Comparison of ENCODE assay signal across 9 cellular contexts in genomic region chr4:8547108-8547911, GRCh38. TPM values are rescaled to one million over a fixed set of nuclear protein-coding genes. Genes with fewer than 3 reads are reported as not detected.
DNase-seq lines count a peak whose midpoint lies in the region; ATAC-seq and TF ChIP-seq lines count a peak whose summit lies in the region.
"Had no signal": no experiment of that assay in that cellular context is flagged by ENCODE, and none has a peak within 500 bp of the region (broad histone marks: within the 10 kb centered on the region; RNA-seq: fewer than 3 reads in every experiment).

No MANE protein-coding gene starts in this region.

- no peaks in the 10 kb centered on the region for H3K36me3 ChIP-seq in hepatocyte (replicated peaks; ENCODE audit: insufficient read depth, low read depth)
- no peaks in the 10 kb centered on the region for H3K36me3 ChIP-seq in gastrocnemius medialis

- DNase-seq in GM13976 (ENCODE audit: low spot score) (peak; percentile 76), SK-MEL-5 (ENCODE audit: low read depth, low spot score) (peak; percentile 63), hepatocyte (ENCODE audit: low spot score) (no peak), gastrocnemius medialis (no peak)
- no peak for DNase-seq in activated T-helper 1 cell treated with anti-CD3 and anti-CD28 coated beads, Interleukin-12 subunit alpha, Interleukin-12 subunit beta, Interleukin-2, Interleukin-4 antibody, amounts not matched to agents 30 ng/mL and 10 ng/mL and 1 ng/mL, durations not matched to agents 14 hours and 24 hours and 36 hours (ENCODE audit: low spot score)
- DNase-seq: naive B cell had no signal

- no peak overlapping the region for H3K4me3 Mint-ChIP-seq in activated T-helper 1 cell treated with anti-CD3 and anti-CD28 coated beads, Interleukin-12 subunit alpha, Interleukin-12 subunit beta, Interleukin-2, Interleukin-4 antibody, amounts not matched to agents 30 ng/mL and 10 ng/mL and 1 ng/mL, durations not matched to agents 14 hours and 24 hours and 36 hours
- H3K4me3 Mint-ChIP-seq: naive B cell had no signal

- TF ChIP-seq CTCF in 22Rv1 (IDR thresholded peaks at IDR 0.05) (peak; percentile 43), GM13976 (IDR thresholded peaks at IDR 0.05; ENCODE audit: borderline replicate concordance, control extremely low read depth, extremely low read depth, insufficient read depth, missing control alignments) (peak; percentile 36), hepatocyte (IDR thresholded peaks at IDR 0.05; ENCODE audit: poor library complexity) (peak; percentile 24), gastrocnemius medialis (IDR thresholded peaks at IDR 0.05 in 4 of 5, conservative IDR thresholded peaks at IDR 0.05 in 1 of 5) (no peak)

- H3K9me2 ChIP-seq in hepatocyte (replicated peaks; ENCODE audit: insufficient read depth): no peaks in the 10 kb centered on the region

- H3K27ac ChIP-seq in 22Rv1 (no peak overlapping the region), hepatocyte (no peak overlapping the region), gastrocnemius medialis (no peak overlapping the region)

- H3K27me3 ChIP-seq in hepatocyte: no peaks in the 10 kb centered on the region
- no peaks in the 10 kb centered on the region for H3K27me3 ChIP-seq in gastrocnemius medialis

- H3K9me3 ChIP-seq in hepatocyte (ENCODE audit: low read depth) (no peaks in the 10 kb centered on the region), gastrocnemius medialis (no peaks in the 10 kb centered on the region)

- intact Hi-C loops in gastrocnemius medialis (cut with DNase I; ENCODE audit: low total_unique reads): no loop called here
- intact Hi-C loops in activated T-helper 1 cell treated with anti-CD3 and anti-CD28 coated beads, Interleukin-12 subunit alpha, Interleukin-12 subunit beta, Interleukin-2, Interleukin-4 antibody, amounts not matched to agents 30 ng/mL and 10 ng/mL and 1 ng/mL, durations not matched to agents 14 hours and 24 hours and 36 hours (cut with micrococcal nuclease): loop anchor here (1.0 kb wide), 1 partner anchor 79 kb away; no protein-coding TSS in a partner anchor

- H2AFZ ChIP-seq in hepatocyte: no peak overlapping the region

- H4K20me1 ChIP-seq in hepatocyte (ENCODE audit: insufficient read depth, poor library complexity, severe bottlenecking): no peaks in the 10 kb centered on the region

- H3K79me2 ChIP-seq in hepatocyte: no peaks in the 10 kb centered on the region

- H3K4me1 ChIP-seq in hepatocyte (ENCODE audit: insufficient read depth) (peaks cover 3% of the 10 kb centered on the region), gastrocnemius medialis (no peaks in the 10 kb centered on the region)

- TF ChIP-seq POLR2A in gastrocnemius medialis (IDR thresholded peaks at IDR 0.05): no peak

- H3K27me3 Mint-ChIP-seq in activated T-helper 1 cell treated with anti-CD3 and anti-CD28 coated beads, Interleukin-12 subunit alpha, Interleukin-12 subunit beta, Interleukin-2, Interleukin-4 antibody, amounts not matched to agents 30 ng/mL and 10 ng/mL and 1 ng/mL, durations not matched to agents 14 hours and 24 hours and 36 hours (ENCODE audit: insufficient read depth): no peaks in the 10 kb centered on the region

- H3K27ac Mint-ChIP-seq in activated T-helper 1 cell treated with anti-CD3 and anti-CD28 coated beads, Interleukin-12 subunit alpha, Interleukin-12 subunit beta, Interleukin-2, Interleukin-4 antibody, amounts not matched to agents 30 ng/mL and 10 ng/mL and 1 ng/mL, durations not matched to agents 14 hours and 24 hours and 36 hours: no peak overlapping the region
- H3K27ac Mint-ChIP-seq: naive B cell had no signal

- H3K36me3 Mint-ChIP-seq in activated T-helper 1 cell treated with anti-CD3 and anti-CD28 coated beads, Interleukin-12 subunit alpha, Interleukin-12 subunit beta, Interleukin-2, Interleukin-4 antibody, amounts not matched to agents 30 ng/mL and 10 ng/mL and 1 ng/mL, durations not matched to agents 14 hours and 24 hours and 36 hours (ENCODE audit: low read depth): no peaks in the 10 kb centered on the region
- H3K36me3 Mint-ChIP-seq: naive B cell had no signal

- no peak for ATAC-seq in gastrocnemius medialis
- ATAC-seq in HG02970 (IDR thresholded peaks at IDR 0.05; ENCODE audit: low FRiP score, unreplicated experiment): no peak
- ATAC-seq in HG03342 (IDR thresholded peaks at IDR 0.05; ENCODE audit: unreplicated experiment): no peak

- no peaks in the 10 kb centered on the region for H3K4me1 Mint-ChIP-seq in activated T-helper 1 cell treated with anti-CD3 and anti-CD28 coated beads, Interleukin-12 subunit alpha, Interleukin-12 subunit beta, Interleukin-2, Interleukin-4 antibody, amounts not matched to agents 30 ng/mL and 10 ng/mL and 1 ng/mL, durations not matched to agents 14 hours and 24 hours and 36 hours (ENCODE audit: low read depth)
- H3K4me1 Mint-ChIP-seq: naive B cell had no signal

- H3K9me3 Mint-ChIP-seq in activated T-helper 1 cell treated with anti-CD3 and anti-CD28 coated beads, Interleukin-12 subunit alpha, Interleukin-12 subunit beta, Interleukin-2, Interleukin-4 antibody, amounts not matched to agents 30 ng/mL and 10 ng/mL and 1 ng/mL, durations not matched to agents 14 hours and 24 hours and 36 hours: no peaks in the 10 kb centered on the region

- no peak overlapping the region for H3K4me2 ChIP-seq in hepatocyte

- WGBS in hepatocyte (ENCODE audit: low lambda C conversion rate, missing lambda C conversion rate): 68% methylated on average over 16 of the region's 16 CpGs

- in situ Hi-C loops in GM13976 (cut with MboI; ENCODE audit: low sequenced_read_pairs, unreplicated experiment) (no loop called here), SK-MEL-5 (cut with HindIII; ENCODE audit: low pct_unique_long_range_greater_than_20kb, low sequenced_read_pairs) (no loop called here), gastrocnemius medialis (cut with MboI; ENCODE audit: low sequenced_read_pairs in 4 of 4) (no loop called here)

- H3K4me3 ChIP-seq in hepatocyte: no peak overlapping the region
- no peak overlapping the region for H3K4me3 ChIP-seq in gastrocnemius medialis

RNA-seq across cellular contexts. Expression of gene GPR78, which starts 32.9 kb away (rescaled TPM):
- not detected in 2 replicates for total RNA-seq in SK-MEL-5 (2014; rRNA removed; shearing (Covaris generic))
- not detected in 2 replicates for polyA plus RNA-seq in SK-MEL-5 (2015; cell fraction: cytosol; rRNA removed)
- polyA plus RNA-seq in SK-MEL-5 (2015; cell fraction: nucleus; rRNA removed): not detected in 2 replicates
- 0.36 and 1.0 TPM in 2 replicates for total RNA-seq in hepatocyte
- polyA plus RNA-seq in hepatocyte: 0.28 and 0.57 TPM in 2 replicates
- not detected for total RNA-seq in gastrocnemius medialis
- not detected in 2 replicates for total RNA-seq in activated T-helper 1 cell treated with anti-CD3 and anti-CD28 coated beads, Interleukin-12 subunit alpha, Interleukin-12 subunit beta, Interleukin-2, Interleukin-4 antibody, amounts not matched to agents 30 ng/mL and 10 ng/mL and 1 ng/mL, durations not matched to agents 14 hours and 24 hours and 36 hours

RNA-seq across cellular contexts. Expression of gene CPZ, which starts 45.3 kb away (rescaled TPM):
- not detected in 2 replicates for total RNA-seq in SK-MEL-5 (2014; rRNA removed; shearing (Covaris generic))
- polyA plus RNA-seq in SK-MEL-5 (2015; cell fraction: cytosol; rRNA removed): not detected in 2 replicates
- not detected in 2 replicates for polyA plus RNA-seq in SK-MEL-5 (2015; cell fraction: nucleus; rRNA removed)
- total RNA-seq in hepatocyte (25.3 and 34.8 TPM in 2 replicates), gastrocnemius medialis (not detected)
- 113 and 148 TPM in 2 replicates for polyA plus RNA-seq in hepatocyte
- total RNA-seq in activated T-helper 1 cell treated with anti-CD3 and anti-CD28 coated beads, Interleukin-12 subunit alpha, Interleukin-12 subunit beta, Interleukin-2, Interleukin-4 antibody, amounts not matched to agents 30 ng/mL and 10 ng/mL and 1 ng/mL, durations not matched to agents 14 hours and 24 hours and 36 hours: not detected in 2 replicates

Comparison
In these comparisons a context has a peak if more than half of its experiments do, and no peak if none do; other contexts are left out.
1. CTCF ChIP-seq: peak in 22Rv1 (single experiment), GM13976 (single experiment) and hepatocyte (single experiment); none in gastrocnemius medialis (0 of 5).
2. DNase-seq: peak in GM13976 (single experiment) and SK-MEL-5 (single experiment); none in hepatocyte (single experiment), gastrocnemius medialis (0 of 2) and activated T-helper 1 cell treated with anti-CD3 and anti-CD28 coated beads, Interleukin-12 subunit alpha, Interleukin-12 subunit beta, Interleukin-2, Interleukin-4 antibody, amounts not matched to agents 30 ng/mL and 10 ng/mL and 1 ng/mL, durations not matched to agents 14 hours and 24 hours and 36 hours (single experiment).
3. RNA of gene CPZ, which starts 45.3 kb away (total RNA-seq): 25.3 to 34.8 TPM in hepatocyte; not detected in SK-MEL-5, not detected in gastrocnemius medialis and not detected in activated T-helper 1 cell treated with anti-CD3 and anti-CD28 coated beads, Interleukin-12 subunit alpha, Interleukin-12 subunit beta, Interleukin-2, Interleukin-4 antibody, amounts not matched to agents 30 ng/mL and 10 ng/mL and 1 ng/mL, durations not matched to agents 14 hours and 24 hours and 36 hours; every median in the first group is over 10 times any median in the second.